ENCODE assay signal across 33 cellular contexts in the genomic region with DNA sequence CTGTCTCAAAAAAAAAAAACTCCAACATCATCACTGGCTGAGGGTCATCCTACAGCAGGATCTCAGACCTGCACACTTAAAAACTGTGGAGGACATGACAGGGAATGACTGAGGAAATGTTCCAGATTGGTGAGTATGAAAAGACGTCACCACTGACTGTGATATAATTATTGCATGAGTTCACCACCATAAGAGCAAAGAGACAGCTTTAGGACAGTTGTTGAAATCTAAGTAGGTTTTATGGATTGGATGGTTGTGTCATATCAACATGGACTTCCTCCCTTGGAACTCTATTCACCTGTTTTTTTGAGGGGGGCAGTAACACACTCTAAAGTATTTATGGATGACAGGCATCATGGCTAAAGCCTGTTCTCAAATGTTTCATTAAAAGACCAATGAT.
"Had no signal": no experiment of that assay in that cellular context is flagged by ENCODE, and none has a peak within 500 bp of the region (broad histone marks: within the 10 kb centered on the region; RNA-seq: fewer than 3 reads in every experiment).

No MANE protein-coding gene starts in this region.

- H3K27me3 ChIP-seq: adrenal gland, body of pancreas, brain microvascular endothelial cell, breast epithelium had no signal

- H3K36me3 ChIP-seq: adrenal gland, brain microvascular endothelial cell, breast epithelium had no signal

- H3K4me1 ChIP-seq: adrenal gland, breast epithelium had no signal

- ATAC-seq: activated CD8-positive, alpha-beta T cell treated with anti-CD3 and anti-CD28 coated beads for 36 hours; activated naive CD4-positive, alpha-beta T cell treated with anti-CD3 and anti-CD28 coated beads, Interleukin-2, amount 50 U/mL, for 72 hours; activated T-cell treated with anti-CD3 and anti-CD28 coated beads, Interleukin-2, amount 50 U/mL, for 4 hours; activated T-cell treated with anti-CD3 and anti-CD28 coated beads, Interleukin-2, amount 50 U/mL, for 72 hours; activated T-helper 17 cell treated with anti-CD3 and anti-CD28 coated beads, Interleukin-2, amount 50 U/mL, for 72 hours; body of pancreas had no signal

- DNase-seq: activated B cell treated with CpG ODN at 0.5 μM for 24 hours; activated CD4-positive, alpha-beta memory T cell treated with anti-CD3 and anti-CD28 coated beads for 36 hours; activated CD4-positive, alpha-beta T cell treated with anti-CD3 and anti-CD28 coated beads for 4 hours; activated CD4-positive, alpha-beta T cell treated with anti-CD3 and anti-CD28 coated beads, Interleukin-2, amount 50 U/mL, for 1 hour; activated CD4-positive, alpha-beta T cell treated with anti-CD3 and anti-CD28 coated beads, Interleukin-2, amount 50 U/mL, for 4 hours; activated CD4-positive, CD25-positive, alpha-beta regulatory T cell treated with anti-CD3 and anti-CD28 coated beads, Interleukin-2, amount 50 U/mL, for 72 hours; activated CD8-positive, alpha-beta memory T cell treated with anti-CD3 and anti-CD28 coated beads, Interleukin-2, amount 50 U/mL, for 4 hours; activated CD8-positive, alpha-beta T cell treated with anti-CD3 and anti-CD28 coated beads for 36 hours; activated effector memory CD4-positive, alpha-beta T cell treated with anti-CD3 and anti-CD28 coated beads, Interleukin-2, amount 50 U/mL, for 16 hours; activated gamma-delta T cell treated with Interleukin-2 at 50 U/mL for 16 hours; activated naive CD4-positive, alpha-beta T cell; activated naive CD4-positive, alpha-beta T cell treated with anti-CD3 and anti-CD28 coated beads, Interleukin-2, amount 10 ng/mL, durations not matched to agents 7 days and 5 days; activated naive CD8-positive, alpha-beta T cell treated with anti-CD3 and anti-CD28 coated beads, Interleukin-2, amount 10 ng/mL, durations not matched to agents 7 days and 5 days; activated T-cell treated with anti-CD3 and anti-CD28 coated beads for 4 hours; activated T-cell treated with anti-CD3 and anti-CD28 coated beads, Interleukin-2, amount 50 U/mL, for 1 hour; activated T-cell treated with anti-CD3 and anti-CD28 coated beads, Interleukin-2, amount 50 U/mL, for 4 hours; activated T-cell treated with anti-CD3 and anti-CD28 coated beads, Interleukin-2, amount 50 U/mL, for 72 hours; adrenal gland; amniotic stem cell; aorta; body of pancreas; brain microvascular endothelial cell; central memory CD4-positive, alpha-beta T cell; T-helper 1 cell; T-helper 2 cell; T-helper 9 cell had no signal

- H3K4me3 Mint-ChIP-seq: activated B cell treated with CpG ODN at 0.5 μM for 24 hours; activated CD4-positive, alpha-beta memory T cell treated with anti-CD3 and anti-CD28 coated beads for 36 hours; activated CD8-positive, alpha-beta T cell treated with anti-CD3 and anti-CD28 coated beads for 36 hours; activated naive CD4-positive, alpha-beta T cell treated with anti-CD3 and anti-CD28 coated beads, Interleukin-2, amount 10 ng/mL, durations not matched to agents 7 days and 5 days; activated naive CD8-positive, alpha-beta T cell treated with anti-CD3 and anti-CD28 coated beads, Interleukin-2, amount 10 ng/mL, durations not matched to agents 7 days and 5 days; activated T-cell treated with anti-CD3 and anti-CD28 coated beads, Interleukin-2, amount 50 U/mL, for 4 hours; activated T-cell treated with anti-CD3 and anti-CD28 coated beads, Interleukin-2, amount 50 U/mL, for 72 hours; activated T-helper 1 cell treated with anti-CD3 and anti-CD28 coated beads, Interleukin-12 subunit alpha, Interleukin-12 subunit beta, Interleukin-2, Interleukin-4 antibody, amounts not matched to agents 30 ng/mL and 10 ng/mL and 1 ng/mL, durations not matched to agents 14 hours and 24 hours and 36 hours; activated T-helper 17 cell treated with anti-CD3 and anti-CD28 coated beads, Interleukin-2, amount 50 U/mL, for 72 hours; T-helper 1 cell treated with Interleukin-12 subunit alpha and Interleukin-12 subunit beta and Interleukin-4 antibody, amounts not matched to agents 30 μg/mL and 1 μg/mL, for 36 hours; T-helper 2 cell treated with Interferon-gamma antibody and Interleukin-4, amounts not matched to agents 5 μg/mL and 100 μg/mL, for 36 hours had no signal

- H3K9me3 Mint-ChIP-seq: activated CD4-positive, alpha-beta memory T cell treated with anti-CD3 and anti-CD28 coated beads for 36 hours; activated T-cell treated with anti-CD3 and anti-CD28 coated beads, Interleukin-2, amount 50 U/mL, for 4 hours; activated T-helper 1 cell treated with anti-CD3 and anti-CD28 coated beads, Interleukin-12 subunit alpha, Interleukin-12 subunit beta, Interleukin-2, Interleukin-4 antibody, amounts not matched to agents 30 ng/mL and 10 ng/mL and 1 ng/mL, durations not matched to agents 14 hours and 24 hours and 36 hours had no signal

- H3K9me3 ChIP-seq: adrenal gland, body of pancreas, breast epithelium had no signal

- H3K27ac ChIP-seq: adrenal gland, body of pancreas, brain microvascular endothelial cell, breast epithelium, VCaP had no signal

- H3K27ac Mint-ChIP-seq: activated B cell treated with CpG ODN at 0.5 μM for 24 hours; activated CD4-positive, alpha-beta memory T cell treated with anti-CD3 and anti-CD28 coated beads for 36 hours; activated CD8-positive, alpha-beta T cell treated with anti-CD3 and anti-CD28 coated beads for 36 hours; activated naive CD4-positive, alpha-beta T cell treated with anti-CD3 and anti-CD28 coated beads, Interleukin-2, amount 10 ng/mL, durations not matched to agents 7 days and 5 days; activated naive CD8-positive, alpha-beta T cell treated with anti-CD3 and anti-CD28 coated beads, Interleukin-2, amount 10 ng/mL, durations not matched to agents 7 days and 5 days; activated T-cell treated with anti-CD3 and anti-CD28 coated beads, Interleukin-2, amount 50 U/mL, for 72 hours; activated T-helper 1 cell treated with anti-CD3 and anti-CD28 coated beads, Interleukin-12 subunit alpha, Interleukin-12 subunit beta, Interleukin-2, Interleukin-4 antibody, amounts not matched to agents 30 ng/mL and 10 ng/mL and 1 ng/mL, durations not matched to agents 14 hours and 24 hours and 36 hours; T-helper 1 cell treated with Interleukin-12 subunit alpha and Interleukin-12 subunit beta and Interleukin-4 antibody, amounts not matched to agents 30 μg/mL and 1 μg/mL, for 36 hours; T-helper 2 cell treated with Interferon-gamma antibody and Interleukin-4, amounts not matched to agents 5 μg/mL and 100 μg/mL, for 36 hours had no signal

- H3K4me3 ChIP-seq: adrenal gland, body of pancreas, breast epithelium had no signal

- H3K27me3 Mint-ChIP-seq: activated B cell treated with CpG ODN at 0.5 μM for 24 hours; activated CD4-positive, alpha-beta memory T cell treated with anti-CD3 and anti-CD28 coated beads for 36 hours; activated CD8-positive, alpha-beta T cell treated with anti-CD3 and anti-CD28 coated beads for 36 hours; activated naive CD4-positive, alpha-beta T cell treated with anti-CD3 and anti-CD28 coated beads, Interleukin-2, amount 10 ng/mL, durations not matched to agents 7 days and 5 days; activated naive CD8-positive, alpha-beta T cell treated with anti-CD3 and anti-CD28 coated beads, Interleukin-2, amount 10 ng/mL, durations not matched to agents 7 days and 5 days; activated T-helper 17 cell treated with anti-CD3 and anti-CD28 coated beads, Interleukin-2, amount 50 U/mL, for 72 hours had no signal
